20 cellular contexts compared by ENCODE assay signal in genomic region chr1:180860535-180860934, GRCh38. TPM values are rescaled to one million over a fixed set of nuclear protein-coding genes. Genes with fewer than 3 reads are reported as not detected.
A peak's percentile ranks its signal among the peaks of the same experiment; 100 is the strongest.
DNase-seq lines count a peak whose midpoint lies in the region; ATAC-seq and TF ChIP-seq lines count a peak whose summit lies in the region.
"Had no signal": no experiment of that assay in that cellular context is flagged by ENCODE, and none has a peak within 500 bp of the region (broad histone marks: within the 10 kb centered on the region; RNA-seq: fewer than 3 reads in every experiment).

No MANE protein-coding gene starts in this region.

- CTCF ChIA-PET in naive thymus-derived CD4-positive, alpha-beta T cell (lab: Charles Lee) = interaction anchor here (4.7 kb wide), 1 partner anchor 328 kb away, joined by 40 read pairs; no protein-coding TSS in a partner anchor

- intact Hi-C loops in naive thymus-derived CD4-positive, alpha-beta T cell (cut with micrococcal nuclease) = loop anchor here (5.0 kb wide), 3 partner anchors 83 to 307 kb away; partner anchors contain the start of gene XPR1 (in 2 of the 2)

- H2AFZ ChIP-seq in osteoblast (ENCODE audit: low read length) = no peak overlapping the region
- H2AFZ ChIP-seq: PC-9 had no signal

- H3K27ac ChIP-seq in naive thymus-derived CD4-positive, alpha-beta T cell (ENCODE audit: low read depth, low read length) = no peak overlapping the region
- no peak overlapping the region for H3K27ac ChIP-seq in osteoblast (ENCODE audit: low read depth, low read length)
- H3K27ac ChIP-seq: PC-9, SJCRH30 had no signal

- no peaks in the 10 kb centered on the region; the same call in none of the 2 replicates for H3K36me3 ChIP-seq in BE2C
- peaks cover 0 to 4% (median 3%) of the 10 kb centered on the region in 3 experiments for H3K36me3 ChIP-seq in naive thymus-derived CD4-positive, alpha-beta T cell (ENCODE audit: control insufficient read depth in 2 of 3, insufficient read depth in 3 of 3, low read length in 3 of 3)
- H3K36me3 ChIP-seq in osteoblast (ENCODE audit: insufficient read depth, low read length) = peaks cover 4% of the 10 kb centered on the region
- H3K36me3 ChIP-seq: SJCRH30 had no signal

- in situ Hi-C loops in SK-MEL-5 (cut with HindIII; ENCODE audit: low pct_unique_long_range_greater_than_20kb, low sequenced_read_pairs) = loop anchor here (25.0 kb wide), 1 partner anchor 348 kb away; the partner anchor contains the start of gene ACBD6

- H3K4me1 Mint-ChIP-seq in naive thymus-derived CD4-positive, alpha-beta T cell = peaks cover 0 to 4% (median 0%) of the 10 kb centered on the region in 7 donors
- H3K4me1 Mint-ChIP-seq in endothelial cell (ENCODE audit: unreplicated experiment) = peaks cover 24% of the 10 kb centered on the region

- H3K9me3 ChIP-seq in BE2C (no peaks in the 10 kb centered on the region), osteoblast (ENCODE audit: low read depth, low read length) (no peaks in the 10 kb centered on the region)
- no peaks in the 10 kb centered on the region for H3K9me3 ChIP-seq in naive thymus-derived CD4-positive, alpha-beta T cell (ENCODE audit: control insufficient read depth in 2 of 3, low read length in 3 of 3)
- H3K9me3 ChIP-seq: Caco-2, SJCRH30 had no signal

- ATAC-seq in naive thymus-derived CD4-positive, alpha-beta T cell = no peak
- ATAC-seq: GM12878 had no signal

- peaks cover 0 to 17% (median 5%) of the 10 kb centered on the region in 5 donors for H3K36me3 Mint-ChIP-seq in naive thymus-derived CD4-positive, alpha-beta T cell
- peaks cover 5% of the 10 kb centered on the region for H3K36me3 Mint-ChIP-seq in endothelial cell (ENCODE audit: low read depth, unreplicated experiment)

- TF ChIP-seq CTCF in BE2C (IDR thresholded peaks at IDR 0.05; ENCODE audit: low read depth, low read length) = peak; percentile 26
- TF ChIP-seq CTCF in endothelial cell (IDR thresholded peaks at IDR 0.05; ENCODE audit: unreplicated experiment) = no peak
- no peak for TF ChIP-seq CTCF in osteoblast (IDR thresholded peaks at IDR 0.05; ENCODE audit: extremely low read depth, low read depth, low read length)

- H3K4me3 Mint-ChIP-seq in naive thymus-derived CD4-positive, alpha-beta T cell = no peak overlapping the region
- no peak overlapping the region for H3K4me3 Mint-ChIP-seq in endothelial cell (ENCODE audit: unreplicated experiment)

- POLR2A ChIA-PET in naive thymus-derived CD4-positive, alpha-beta T cell (lab: Charles Lee) = no interaction called here

- H3K27me3 Mint-ChIP-seq in naive thymus-derived CD4-positive, alpha-beta T cell = no peaks in the 10 kb centered on the region
- peaks cover 3% of the 10 kb centered on the region for H3K27me3 Mint-ChIP-seq in endothelial cell (ENCODE audit: unreplicated experiment)

- peak overlapping the region in 6 of 9 donors; percentile 1 to 65 (median 42) for H3K27ac Mint-ChIP-seq in naive thymus-derived CD4-positive, alpha-beta T cell
- no peak overlapping the region for H3K27ac Mint-ChIP-seq in endothelial cell (ENCODE audit: unreplicated experiment)

- H4K20me1 ChIP-seq in osteoblast (ENCODE audit: insufficient read depth, low read length) = no peaks in the 10 kb centered on the region

- no peak overlapping the region for H3K4me3 ChIP-seq in BE2C (ENCODE audit: low read depth, low read length)
- H3K4me3 ChIP-seq in naive thymus-derived CD4-positive, alpha-beta T cell (ENCODE audit: low read length) = no peak overlapping the region
- no peak overlapping the region for H3K4me3 ChIP-seq in osteoblast (ENCODE audit: insufficient read depth, low read length)
- H3K4me3 ChIP-seq: GM12878, PC-9, SJCRH30 had no signal

- H3K27me3 ChIP-seq in BE2C (no peaks in the 10 kb centered on the region), osteoblast (ENCODE audit: insufficient read depth, low read length) (no peaks in the 10 kb centered on the region)
- H3K27me3 ChIP-seq in naive thymus-derived CD4-positive, alpha-beta T cell (ENCODE audit: control insufficient read depth in 2 of 2, insufficient read depth in 2 of 2, low read length in 2 of 2) = no peaks in the 10 kb centered on the region
- H3K27me3 ChIP-seq: SJCRH30 had no signal

- DNase-seq in BE2C (no peak), COLO829 (ENCODE audit: low spot score) (peak; percentile 63), SK-MEL-5 (ENCODE audit: low read depth, low spot score) (peak; percentile 62), endothelial cell (ENCODE audit: low spot score) (no peak), NCI-H2196 (lab: John Stamatoyannopoulos, UW; ENCODE audit: unreplicated experiment) (no peak), osteoblast (ENCODE audit: insufficient read length, low spot score, missing footprints) (no peak)
- DNase-seq in naive thymus-derived CD4-positive, alpha-beta T cell = no peak
- DNase-seq: Caco-2, GOT3, KBM-7, NCI-H1105 treated with DMSO at 0.1 percent for 48 hours, NCI-H1694, NCI-H2081 treated with DMSO at 0.1 percent for 48 hours, NCI-H2227 treated with DMSO at 0.1 percent for 48 hours, NCI-H510A treated with DMSO at 0.1 percent for 48 hours, NCI-H82, PC-9, SJCRH30, SW 1271 had no signal

- no peaks in the 10 kb centered on the region for H3K9me3 Mint-ChIP-seq in naive thymus-derived CD4-positive, alpha-beta T cell
- H3K9me3 Mint-ChIP-seq in endothelial cell (ENCODE audit: unreplicated experiment) = no peaks in the 10 kb centered on the region

- H3K4me2 ChIP-seq in osteoblast (ENCODE audit: insufficient read depth, low read length) = no peak overlapping the region
- H3K4me2 ChIP-seq: PC-9 had no signal

- H3K4me1 ChIP-seq in BE2C (peaks cover 17% of the 10 kb centered on the region), osteoblast (ENCODE audit: insufficient read depth, low read length) (peaks cover 6% of the 10 kb centered on the region)
- no peaks in the 10 kb centered on the region for H3K4me1 ChIP-seq in naive thymus-derived CD4-positive, alpha-beta T cell (ENCODE audit: control insufficient read depth in 2 of 2, insufficient read depth in 2 of 2, low read length in 2 of 2)
- H3K4me1 ChIP-seq: SJCRH30 had no signal

- no peaks in the 10 kb centered on the region for H3K79me2 ChIP-seq in osteoblast (ENCODE audit: insufficient read depth, low read length)

RNA-seq across cellular contexts. Expression of gene KIAA1614, which starts 52.2 kb away (rescaled TPM):
- polyA plus RNA-seq in BE2C (2012; ENCODE audit: insufficient read depth, insufficient read length, low read depth) = 8.6 TPM
- total RNA-seq in SK-MEL-5 (2014; rRNA removed; shearing (Covaris generic)) = 0.08 and 0.32 TPM in 2 replicates
- 0.54 and 1.3 TPM in 2 replicates for polyA plus RNA-seq in SK-MEL-5 (2015; cell fraction: cytosol; rRNA removed)
- not detected in 2 replicates for polyA plus RNA-seq in SK-MEL-5 (2015; cell fraction: nucleus; rRNA removed)
- total RNA-seq in naive thymus-derived CD4-positive, alpha-beta T cell = under 1 TPM in 4 of 5 experiments, not detected in 1; 0.13 to 0.31 (median 0.20) TPM
- polyA plus RNA-seq in naive thymus-derived CD4-positive, alpha-beta T cell = under 1 TPM; 0.03 to 0.12 TPM
- total RNA-seq in endothelial cell (ENCODE audit: unreplicated experiment) (2.6 TPM), osteoblast (11.8 and 12.7 TPM in 2 replicates)

Comparison
In these comparisons a context has a peak if more than half of its experiments do, and no peak if none do; other contexts are left out.
1. DNase-seq: peak in COLO829 (single experiment) and SK-MEL-5 (single experiment); none in BE2C (single experiment), naive thymus-derived CD4-positive, alpha-beta T cell (0 of 9), endothelial cell (single experiment), NCI-H2196 (single experiment) and osteoblast (single experiment).